Comparison of ENCODE assay signal across 8 cellular contexts in the genomic region with DNA sequence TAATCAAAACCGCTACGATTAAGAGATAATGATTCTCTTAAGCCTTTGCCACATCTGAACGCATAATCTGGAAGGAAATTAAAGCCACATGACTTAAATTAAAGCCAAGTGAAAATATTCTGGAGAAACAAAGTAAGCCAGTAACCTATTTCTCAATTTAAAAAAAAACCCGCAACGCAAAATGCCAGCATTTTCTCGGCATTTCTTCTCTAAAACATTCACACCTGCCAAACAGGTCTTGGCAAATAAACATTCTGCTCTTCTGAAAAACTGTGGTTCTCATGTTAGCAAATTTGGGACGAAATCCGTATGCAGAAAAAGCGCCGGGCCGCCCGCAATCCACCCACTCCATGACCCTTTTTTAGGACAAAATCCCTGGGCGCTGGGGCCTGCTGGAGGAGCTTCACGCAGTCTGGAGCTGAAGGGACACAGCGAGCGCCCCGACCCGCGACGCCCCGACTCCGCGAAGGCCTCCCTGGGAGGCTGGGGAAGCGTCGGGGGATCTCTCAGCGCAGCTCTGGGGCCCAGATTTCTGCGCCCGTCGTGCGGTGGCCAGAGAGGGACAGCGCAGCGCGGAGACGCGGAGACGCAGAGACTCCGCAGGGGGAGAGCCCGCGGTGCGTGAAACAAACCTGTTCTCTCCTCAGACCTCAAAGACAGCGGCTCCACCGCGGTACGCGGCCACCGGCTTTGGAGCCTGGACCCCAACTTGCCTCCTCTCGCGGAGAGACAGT. TPM values are rescaled to one million over a fixed set of nuclear protein-coding genes. Genes with fewer than 3 reads are reported as not detected.
DNase-seq lines count a peak whose midpoint lies in the region; ATAC-seq, FAIRE-seq and TF ChIP-seq lines count a peak whose summit lies in the region.

No MANE protein-coding gene starts in this region.

- peak overlapping the region; percentile 98 for H3K27ac Mint-ChIP-seq in CD4-positive, alpha-beta T cell
- peak overlapping the region; percentile 97 for H3K27ac Mint-ChIP-seq in astrocyte (ENCODE audit: unreplicated experiment)

- intact Hi-C loops in CD4-positive, alpha-beta T cell (cut with DNase I, micrococcal nuclease) = loop anchor here in 1 of 2 experiments (5.0 to 10.0 kb wide), 2 partner anchors 109 to 1868 kb away; a partner anchor contains a TSS

- peaks cover 67% of the 10 kb centered on the region for H3K4me1 Mint-ChIP-seq in CD4-positive, alpha-beta T cell (ENCODE audit: low read depth)
- peaks cover 32% of the 10 kb centered on the region for H3K4me1 Mint-ChIP-seq in astrocyte (ENCODE audit: low read depth, unreplicated experiment)

- TF ChIP-seq CTCF in CD4-positive, alpha-beta T cell (IDR thresholded peaks at IDR 0.05) = no peak
- no peak for TF ChIP-seq CTCF in astrocyte (IDR thresholded peaks at IDR 0.05; ENCODE audit: insufficient read depth, low read depth, low read length)
- no peak for TF ChIP-seq CTCF in kidney epithelial cell (IDR thresholded peaks at IDR 0.05; ENCODE audit: insufficient read depth, low read length, poor library complexity, severe bottlenecking)

- peaks cover 10% of the 10 kb centered on the region for H3K4me1 ChIP-seq in astrocyte (ENCODE audit: insufficient read depth, low read length)

- POLR2A ChIA-PET in CD4-positive, alpha-beta T cell (lab: Charles Lee) = interaction anchor here (0.6 to 3.5 kb wide), 31 partner anchors 8 to 1867 kb away, joined by 3 to 95 read pairs (median 6); a partner anchor contains a TSS

- H3K9ac ChIP-seq in astrocyte (ENCODE audit: low read length) = peak overlapping the region; percentile 93

- peaks cover 56% of the 10 kb centered on the region for H3K79me2 ChIP-seq in astrocyte (ENCODE audit: insufficient read depth, low read length)

- H3K27me3 Mint-ChIP-seq in CD4-positive, alpha-beta T cell = no peaks in the 10 kb centered on the region
- no peaks in the 10 kb centered on the region for H3K27me3 Mint-ChIP-seq in astrocyte (ENCODE audit: low read depth, unreplicated experiment)

- H3K4me2 ChIP-seq in astrocyte (ENCODE audit: low read length) = peak overlapping the region; percentile 94

- peaks cover 42% of the 10 kb centered on the region for H4K20me1 ChIP-seq in astrocyte (ENCODE audit: insufficient read depth, low read length)

- peak overlapping the region; percentile 92 for H2AFZ ChIP-seq in astrocyte (ENCODE audit: low read depth, low read length)

- peak; percentile 28 for ATAC-seq in CD4-positive, alpha-beta T cell (ENCODE audit: poor library complexity)
- ATAC-seq in GM19463 (IDR thresholded peaks at IDR 0.05; ENCODE audit: unreplicated experiment) = peak; percentile 36
- peak; percentile 37 for ATAC-seq in HG03457 (IDR thresholded peaks at IDR 0.05; ENCODE audit: unreplicated experiment)

- CTCF ChIA-PET in CD4-positive, alpha-beta T cell (lab: Charles Lee) = interaction anchor here (1.0 to 1.6 kb wide), 2 partner anchors 32 to 52 kb away, joined by 3 to 7 read pairs; no protein-coding TSS in a partner anchor

- H3K4me3 ChIP-seq in astrocyte (ENCODE audit: insufficient read depth, low read depth, low read length) (peak overlapping the region; percentile 98), kidney epithelial cell (ENCODE audit: low read depth, low read length) (peak overlapping the region; percentile 77)

- H3K36me3 Mint-ChIP-seq in CD4-positive, alpha-beta T cell (ENCODE audit: low read depth) = peaks cover 47% of the 10 kb centered on the region
- peaks cover 32% of the 10 kb centered on the region for H3K36me3 Mint-ChIP-seq in astrocyte (ENCODE audit: low read depth, unreplicated experiment)

- TF ChIP-seq POLR2A in GM12891 (IDR thresholded peaks at IDR 0.05; ENCODE audit: low read depth, low read length) = no peak

- peaks cover 26% of the 10 kb centered on the region for H3K36me3 ChIP-seq in astrocyte (ENCODE audit: insufficient read depth, low read length)
- H3K36me3 ChIP-seq in kidney epithelial cell (ENCODE audit: control insufficient read depth, insufficient read depth, low read length) = no peaks in the 10 kb centered on the region

- DNase-seq in CD4-positive, alpha-beta T cell = no peak
- DNase-seq in astrocyte (ENCODE audit: low read depth) (no peak), kidney epithelial cell (ENCODE audit: low read depth) (no peak), stromal cell of bone marrow (ENCODE audit: low read depth) (peak; percentile 17), putamen (ENCODE audit: low spot score) (no peak), GM12891 (ENCODE audit: insufficient read length, low spot score) (no peak)

- FAIRE-seq in astrocyte (lab: Jason Lieb, UNC) = no peak
- no peak for FAIRE-seq in GM12891 (lab: Jason Lieb, UNC)

- H3K27ac ChIP-seq in CD4-positive, alpha-beta T cell (ENCODE audit: low read depth, low read length) = peak overlapping the region; percentile 61
- H3K27ac ChIP-seq in astrocyte (ENCODE audit: low read depth, low read length) = peak overlapping the region; percentile 87

- H3K27me3 ChIP-seq in CD4-positive, alpha-beta T cell (ENCODE audit: control insufficient read depth, insufficient read depth, low read length) = no peaks in the 10 kb centered on the region
- no peaks in the 10 kb centered on the region for H3K27me3 ChIP-seq in astrocyte (ENCODE audit: insufficient read depth, low read length)
- no peaks in the 10 kb centered on the region for H3K27me3 ChIP-seq in kidney epithelial cell (ENCODE audit: control insufficient read depth, insufficient read depth, low read length)

- no peaks in the 10 kb centered on the region for H3K9me3 ChIP-seq in CD4-positive, alpha-beta T cell (ENCODE audit: control insufficient read depth, low read length)
- H3K9me3 ChIP-seq in astrocyte (ENCODE audit: insufficient read depth, low read depth, low read length) = no peaks in the 10 kb centered on the region

- H3K9me3 Mint-ChIP-seq in CD4-positive, alpha-beta T cell = no peaks in the 10 kb centered on the region
- H3K9me3 Mint-ChIP-seq in astrocyte (ENCODE audit: unreplicated experiment) = no peaks in the 10 kb centered on the region

- H3K4me3 Mint-ChIP-seq in CD4-positive, alpha-beta T cell = peak overlapping the region; percentile 99
- H3K4me3 Mint-ChIP-seq in astrocyte (ENCODE audit: unreplicated experiment) = peak overlapping the region; percentile 99

TF ChIP-seq in GM12891, 5 proteins besides CTCF, POLR2A, EP300 and RAD21:
- TF ChIP-seq PAX5 (IDR thresholded peaks at IDR 0.05; ENCODE audit: insufficient read depth, low read length, severe bottlenecking) (no peak), POU2F2 (IDR thresholded peaks at IDR 0.05; ENCODE audit: low read depth, low read length) (no peak)

RNA-seq across cellular contexts. Expression of a gene that starts 0.5 kb away (rescaled TPM):
- total RNA-seq in CD4-positive, alpha-beta T cell = 1 to 10 TPM; 3.2 to 3.8 TPM
- total RNA-seq in astrocyte (10.7 and 11.0 TPM in 2 replicates), kidney epithelial cell (7.1 and 10.3 TPM in 2 replicates)
- polyA plus RNA-seq in GM12891 (2012; ENCODE audit: low read depth, missing spikeins) = 5.7 TPM

RNA-seq across cellular contexts. Expression of a gene that starts 0.6 kb away (rescaled TPM):
- 1,000 to 10,000 TPM; 2,331 to 2,343 TPM for total RNA-seq in CD4-positive, alpha-beta T cell
- 1,579 and 1,629 TPM in 2 replicates for total RNA-seq in astrocyte
- total RNA-seq in kidney epithelial cell = 3,479 and 3,843 TPM in 2 replicates
- polyA plus RNA-seq in GM12891 (2012; ENCODE audit: low read depth, missing spikeins) = 5,041 TPM

RNA-seq across cellular contexts. Expression of a gene that starts 28.8 kb away (rescaled TPM):
- total RNA-seq in CD4-positive, alpha-beta T cell = 100 to 1,000 TPM; 111 to 113 TPM
- total RNA-seq in astrocyte (19.2 and 20.7 TPM in 2 replicates), kidney epithelial cell (13.6 and 16.1 TPM in 2 replicates)
- polyA plus RNA-seq in GM12891 (2012; ENCODE audit: low read depth, missing spikeins) = 1.6 TPM
